Comparison of ENCODE assay signal across 8 cellular contexts in genomic region chr6:32838114-32838958, GRCh38. TPM values are rescaled to one million over a fixed set of nuclear protein-coding genes. Genes with fewer than 3 reads are reported as not detected.
A peak's percentile ranks its signal among the peaks of the same experiment; 100 is the strongest.
DNase-seq lines count a peak whose midpoint lies in the region; ATAC-seq and TF ChIP-seq lines count a peak whose summit lies in the region.

TSS of gene TAP2 (minus strand) at chr6:32838739. CDS start at chr6:32838233, 506 bp downstream.

- DNase-seq in NCI-H187 (lab: John Stamatoyannopoulos, UW) (peak; percentile 79), anterior cingulate cortex (lab: John Stamatoyannopoulos, UW) (peak; percentile 40 to 99 (median 90)), right cardiac atrium (peak; percentile 95 to 99 (median 99)), aorta (peak; percentile 98 to 99)

- peak within 1 kb of the TSS; percentile 90 for H3K27ac ChIP-seq in right cardiac atrium (ENCODE audit: low read length)
- peak within 1 kb of the TSS; percentile 89 for H3K27ac ChIP-seq in rectal smooth muscle tissue (ENCODE audit: low read depth, low read length)
- peak within 1 kb of the TSS in 1 of 2 donors; percentile 58 for H3K27ac ChIP-seq in aorta (ENCODE audit: low read depth in 1 of 2, low read length in 2 of 2)

- H3K4me3 ChIP-seq in right cardiac atrium (ENCODE audit: low read length) (peak within 1 kb of the TSS; percentile 86), rectal smooth muscle tissue (ENCODE audit: low read length) (peak within 1 kb of the TSS; percentile 87), aorta (ENCODE audit: low read length in 2 of 2) (peak within 1 kb of the TSS; percentile 52 to 83)

- no peaks in the 10 kb centered on the region for H3K9me3 ChIP-seq in right cardiac atrium (ENCODE audit: control insufficient read depth, low read length)
- H3K9me3 ChIP-seq in aorta (ENCODE audit: control insufficient read depth, low read length) = no peaks in the 10 kb centered on the region

- WGBS in right cardiac atrium = under 1% methylated on average over 57 of the region's 57 CpGs
- 0% methylated on average over 54 to 57 of the region's 57 CpGs for WGBS in aorta, 2 donors

- TF ChIP-seq POLR2A in GM18505 (IDR thresholded peaks at IDR 0.05; ENCODE audit: borderline replicate concordance, extremely low read depth, insufficient read depth, insufficient read length) = peak; percentile 81

- H3K36me3 ChIP-seq in rectal smooth muscle tissue (ENCODE audit: control insufficient read depth, insufficient read depth, low read length) (peaks cover 15% of the 10 kb centered on the region), aorta (ENCODE audit: control insufficient read depth in 1 of 2, insufficient read depth in 2 of 2, low read length in 1 of 2) (no peaks in the 10 kb centered on the region)

- peak within 1 kb of the TSS; percentile 85 for H3K9ac ChIP-seq in rectal smooth muscle tissue (ENCODE audit: low read length)

- peak; percentile 81 for ATAC-seq in GM18505 (IDR thresholded peaks at IDR 0.05; ENCODE audit: unreplicated experiment)
- peak; percentile 75 for ATAC-seq in HG02943 (IDR thresholded peaks at IDR 0.05; ENCODE audit: low read depth, unreplicated experiment)
- ATAC-seq in right cardiac atrium = peak; percentile 95 to 97
- ATAC-seq in aorta (ENCODE audit: low FRiP score) = peak; percentile 98

- no peaks in the 10 kb centered on the region for H3K27me3 ChIP-seq in right cardiac atrium (ENCODE audit: control insufficient read depth, insufficient read depth)
- H3K27me3 ChIP-seq in rectal smooth muscle tissue (ENCODE audit: control insufficient read depth, insufficient read depth, low read length) = no peaks in the 10 kb centered on the region
- no peaks in the 10 kb centered on the region for H3K27me3 ChIP-seq in aorta (ENCODE audit: control insufficient read depth in 1 of 2, insufficient read depth in 2 of 2, low read length in 1 of 2)

- H3K4me1 ChIP-seq in right cardiac atrium (ENCODE audit: control insufficient read depth, insufficient read depth, low read length) = peaks cover 3% of the 10 kb centered on the region
- H3K4me1 ChIP-seq in rectal smooth muscle tissue (ENCODE audit: control insufficient read depth, insufficient read depth, low read length) = peaks cover 10% of the 10 kb centered on the region
- H3K4me1 ChIP-seq in aorta (ENCODE audit: control insufficient read depth in 1 of 2, insufficient read depth in 2 of 2, low read length in 2 of 2) = no peaks in the 10 kb centered on the region

- intact Hi-C loops in T-helper 2 cell treated with Interferon-gamma antibody and Interleukin-4, amounts not matched to agents 100 ng/mL and 5 ng/mL, for 36 hours (cut with micrococcal nuclease) = loop anchor here (1.0 kb wide), 2 partner anchors 16 to 30 kb away; partner anchors contain the start of gene PSMB9
- intact Hi-C loops in right cardiac atrium (cut with DNase I) = loop anchor here in 2 of 4 donors (2.0 kb wide), 2 partner anchors 28 to 30 kb away; no protein-coding TSS in a partner anchor
- intact Hi-C loops in aorta (cut with DNase I) = loop anchor here (1.0 to 2.0 kb wide), 2 partner anchors 16 to 30 kb away; partner anchors contain the start of gene PSMB9 (in 1 of the 2)

RNA-seq across cellular contexts. Expression of gene TAP2, which starts in this region (rescaled TPM):
- 171 and 207 TPM in 2 replicates for total RNA-seq in T-helper 2 cell treated with Interferon-gamma antibody and Interleukin-4, amounts not matched to agents 100 ng/mL and 5 ng/mL, for 36 hours
- 10 to 100 TPM; 17.0 to 23.3 (median 20.4) TPM for total RNA-seq in right cardiac atrium
- polyA plus RNA-seq in right cardiac atrium = 11.2 TPM
- total RNA-seq in aorta = 10 to 100 TPM; 26.5 to 48.1 TPM
- polyA plus RNA-seq in aorta = 10 to 100 TPM in 1 of 2 donors, 1 to 10 TPM in 1; 2.5 to 25.6 TPM
